Comparison of ENCODE assay signal across 21 cellular contexts in the genomic region with DNA sequence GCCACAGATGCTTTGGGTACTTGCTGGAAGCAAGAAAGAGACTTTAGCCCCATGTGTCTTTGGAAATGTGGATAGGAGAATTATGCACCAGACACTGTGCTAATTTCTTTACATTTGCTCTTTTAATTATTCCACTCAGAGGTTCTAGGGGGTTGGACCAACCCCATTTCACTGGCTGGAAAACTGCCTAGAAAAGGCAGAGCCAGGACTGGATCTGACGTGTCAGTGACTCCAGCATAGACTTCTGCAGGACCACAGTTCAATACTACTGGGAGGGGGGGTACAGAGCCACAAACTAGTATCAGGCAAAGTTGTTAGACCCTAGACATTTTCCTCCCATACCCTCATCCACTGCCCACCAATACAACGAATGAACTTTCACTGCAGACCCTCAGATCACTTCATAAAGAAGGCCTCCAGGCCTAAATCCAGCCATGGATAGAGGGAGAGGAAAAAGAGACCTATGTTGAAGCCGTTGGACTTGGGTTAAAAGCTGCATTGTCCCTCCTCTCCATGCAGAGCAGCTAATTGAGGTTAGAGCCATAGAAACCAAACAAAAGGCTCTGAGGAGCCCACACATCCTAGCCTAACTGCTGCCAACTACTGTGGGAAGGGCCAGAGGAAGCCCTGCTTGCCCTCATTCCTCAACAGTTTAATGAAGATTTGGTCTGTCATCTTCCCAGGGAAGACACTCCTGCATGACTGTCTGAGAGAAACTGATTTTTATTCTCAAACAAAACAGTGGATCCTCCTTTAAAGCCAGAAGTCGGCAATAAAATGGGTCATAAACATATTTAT.
A peak's percentile ranks its signal among the peaks of the same experiment; 100 is the strongest.
DNase-seq lines count a peak whose midpoint lies in the region; ATAC-seq lines count a peak whose summit lies in the region.
"Had no signal": no experiment of that assay in that cellular context is flagged by ENCODE, and none has a peak within 500 bp of the region (broad histone marks: within the 10 kb centered on the region; RNA-seq: fewer than 3 reads in every experiment).

No MANE protein-coding gene starts in this region.

- ATAC-seq in GM21381 (IDR thresholded peaks at IDR 0.05; ENCODE audit: unreplicated experiment), result no peak
- no peak for ATAC-seq in GM18498 (IDR thresholded peaks at IDR 0.05; ENCODE audit: unreplicated experiment)
- ATAC-seq: gastrocnemius medialis, SK-N-SH treated with all-trans-retinoic acid at 6 μM for 48 hours had no signal

- DNase-seq in NCI-H146 (lab: John Stamatoyannopoulos, UW), result peak; percentile 38
- DNase-seq in astrocyte of the hippocampus (ENCODE audit: low read depth, low spot score), result peak; percentile 33
- DNase-seq in globus pallidus (ENCODE audit: low spot score), result peak; percentile 62
- peak; percentile 70 for DNase-seq in retina
- DNase-seq in occipital lobe (lab: John Stamatoyannopoulos, UW), result no peak
- DNase-seq: activated CD4-positive, alpha-beta T cell treated with anti-CD3 and anti-CD28 coated beads for 4 hours; activated CD8-positive, alpha-beta memory T cell treated with anti-CD3 and anti-CD28 coated beads, Interleukin-2, amount 50 U/mL, for 48 hours; Calu3; colonic mucosa; gastrocnemius medialis; KBM-7; left ventricle myocardium inferior; NCI-H1048; NCI-H2081 treated with DMSO at 0.1 percent for 48 hours; NCI-H82; pancreas; stimulated activated CD4-positive, alpha-beta T cell treated with anti-CD3 and anti-CD28 coated beads, Interleukin-4, amount 100 ng/mL, for 1 hour; T1000 had no signal
